Comparison of ENCODE assay signal across 1 cellular context in genomic region chr7:32802305-32802910, GRCh38.
TF ChIP-seq lines count a peak whose summit lies in the region.

No MANE protein-coding gene starts in this region.

TF ChIP-seq in K562, 482 proteins besides CTCF, POLR2A, EP300 and RAD21 (continued from another document):
- no peak for TF ChIP-seq ARID3A (IDR thresholded peaks at IDR 0.05; ENCODE audit: borderline replicate concordance, low read depth, low read length)
- no peak for TF ChIP-seq CREB3L1 (IDR thresholded peaks at IDR 0.05; ENCODE audit: borderline replicate concordance, low read depth)
